1 cellular context compared by ENCODE assay signal in genomic region chr4:189660737-189661330, GRCh38.
TF ChIP-seq lines count a peak whose summit lies in the region.

No MANE protein-coding gene starts in this region.

TF ChIP-seq in GM23338, 12 proteins besides CTCF, POLR2A, EP300 and RAD21 (continued from another document):
- TF ChIP-seq ZNF462 (CRISPR knock-in tag; IDR thresholded peaks at IDR 0.05), result no peak
- no peak for TF ChIP-seq ZNF114 (CRISPR knock-in tag; IDR thresholded peaks at IDR 0.05)
- TF ChIP-seq POLR2AphosphoS5 (IDR thresholded peaks at IDR 0.05; ENCODE audit: low read depth), result no peak
- TF ChIP-seq JUNB (IDR thresholded peaks at IDR 0.05; ENCODE audit: unreplicated experiment), result no peak
- TF ChIP-seq NANOG (IDR thresholded peaks at IDR 0.05; ENCODE audit: borderline replicate concordance), result no peak
